2 cellular contexts compared by ENCODE assay signal in the genomic region with DNA sequence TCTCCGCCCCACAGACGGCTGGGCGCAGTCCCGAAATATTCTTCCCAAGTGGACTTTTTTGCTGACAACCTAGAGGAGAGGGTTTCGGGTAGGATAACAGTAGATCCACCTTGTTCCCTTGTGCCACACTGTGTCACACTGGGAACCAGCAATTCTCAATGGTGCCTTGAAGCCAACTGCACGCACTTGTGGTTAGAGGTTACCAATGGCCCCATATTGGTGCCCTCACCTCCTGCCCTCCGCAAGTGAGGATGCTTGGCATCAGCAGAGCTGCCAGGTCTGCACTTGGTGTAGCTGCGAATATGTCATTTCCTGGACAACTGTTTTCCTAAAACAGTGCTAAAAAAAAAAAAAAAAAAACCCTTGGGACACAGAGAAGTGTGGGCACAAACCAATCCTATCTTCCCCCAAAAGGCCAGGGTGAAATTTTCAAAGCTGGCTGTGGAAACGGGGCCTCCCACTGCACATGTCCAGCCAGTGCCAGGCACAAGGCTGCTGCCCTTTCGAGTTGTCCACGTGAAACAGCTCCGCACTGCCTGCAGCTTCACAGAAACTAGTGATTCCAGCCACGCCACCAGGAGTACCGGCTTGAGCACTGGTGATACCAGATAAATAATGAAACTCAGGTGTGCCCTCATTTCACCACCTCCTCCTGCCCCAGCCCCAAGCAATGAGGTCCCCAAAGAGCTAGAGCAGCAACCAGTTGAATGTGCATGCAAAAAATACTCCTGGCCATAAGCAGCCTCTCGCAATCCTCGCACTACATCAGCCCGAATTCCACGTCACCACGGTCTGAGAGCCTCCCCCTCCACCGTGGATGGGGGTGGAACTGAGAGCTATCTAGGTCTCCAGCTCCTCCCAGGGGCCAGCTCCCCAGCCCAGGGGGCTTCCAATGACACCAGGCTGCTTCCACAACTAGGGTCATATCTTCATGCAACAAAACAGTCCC.
TF ChIP-seq lines count a peak whose summit lies in the region.

No MANE protein-coding gene starts in this region.

TF ChIP-seq in GM23338, 12 proteins besides CTCF, POLR2A, EP300 and RAD21 (continues in another document):
- TF ChIP-seq, protein P1, sequence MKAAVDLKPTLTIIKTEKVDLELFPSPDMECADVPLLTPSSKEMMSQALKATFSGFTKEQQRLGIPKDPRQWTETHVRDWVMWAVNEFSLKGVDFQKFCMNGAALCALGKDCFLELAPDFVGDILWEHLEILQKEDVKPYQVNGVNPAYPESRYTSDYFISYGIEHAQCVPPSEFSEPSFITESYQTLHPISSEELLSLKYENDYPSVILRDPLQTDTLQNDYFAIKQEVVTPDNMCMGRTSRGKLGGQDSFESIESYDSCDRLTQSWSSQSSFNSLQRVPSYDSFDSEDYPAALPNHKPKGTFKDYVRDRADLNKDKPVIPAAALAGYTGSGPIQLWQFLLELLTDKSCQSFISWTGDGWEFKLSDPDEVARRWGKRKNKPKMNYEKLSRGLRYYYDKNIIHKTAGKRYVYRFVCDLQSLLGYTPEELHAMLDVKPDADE (IDR thresholded peaks at IDR 0.05) = no peak
- TF ChIP-seq EZH2 (IDR thresholded peaks at IDR 0.05; ENCODE audit: low read depth, unreplicated experiment) (no peak), JUNB (IDR thresholded peaks at IDR 0.05; ENCODE audit: unreplicated experiment) (no peak), POLR2AphosphoS5 (IDR thresholded peaks at IDR 0.05; ENCODE audit: low read depth) (no peak), EZH2phosphoT487 (IDR thresholded peaks at IDR 0.05; ENCODE audit: unreplicated experiment) (no peak), STAT1 (IDR thresholded peaks at IDR 0.05; ENCODE audit: unreplicated experiment) (no peak), ZNF114 (CRISPR knock-in tag; IDR thresholded peaks at IDR 0.05) (no peak), CREB1 (CRISPR knock-in tag; IDR thresholded peaks at IDR 0.05; ENCODE audit: low read depth) (no peak)
- TF ChIP-seq, protein P2, sequence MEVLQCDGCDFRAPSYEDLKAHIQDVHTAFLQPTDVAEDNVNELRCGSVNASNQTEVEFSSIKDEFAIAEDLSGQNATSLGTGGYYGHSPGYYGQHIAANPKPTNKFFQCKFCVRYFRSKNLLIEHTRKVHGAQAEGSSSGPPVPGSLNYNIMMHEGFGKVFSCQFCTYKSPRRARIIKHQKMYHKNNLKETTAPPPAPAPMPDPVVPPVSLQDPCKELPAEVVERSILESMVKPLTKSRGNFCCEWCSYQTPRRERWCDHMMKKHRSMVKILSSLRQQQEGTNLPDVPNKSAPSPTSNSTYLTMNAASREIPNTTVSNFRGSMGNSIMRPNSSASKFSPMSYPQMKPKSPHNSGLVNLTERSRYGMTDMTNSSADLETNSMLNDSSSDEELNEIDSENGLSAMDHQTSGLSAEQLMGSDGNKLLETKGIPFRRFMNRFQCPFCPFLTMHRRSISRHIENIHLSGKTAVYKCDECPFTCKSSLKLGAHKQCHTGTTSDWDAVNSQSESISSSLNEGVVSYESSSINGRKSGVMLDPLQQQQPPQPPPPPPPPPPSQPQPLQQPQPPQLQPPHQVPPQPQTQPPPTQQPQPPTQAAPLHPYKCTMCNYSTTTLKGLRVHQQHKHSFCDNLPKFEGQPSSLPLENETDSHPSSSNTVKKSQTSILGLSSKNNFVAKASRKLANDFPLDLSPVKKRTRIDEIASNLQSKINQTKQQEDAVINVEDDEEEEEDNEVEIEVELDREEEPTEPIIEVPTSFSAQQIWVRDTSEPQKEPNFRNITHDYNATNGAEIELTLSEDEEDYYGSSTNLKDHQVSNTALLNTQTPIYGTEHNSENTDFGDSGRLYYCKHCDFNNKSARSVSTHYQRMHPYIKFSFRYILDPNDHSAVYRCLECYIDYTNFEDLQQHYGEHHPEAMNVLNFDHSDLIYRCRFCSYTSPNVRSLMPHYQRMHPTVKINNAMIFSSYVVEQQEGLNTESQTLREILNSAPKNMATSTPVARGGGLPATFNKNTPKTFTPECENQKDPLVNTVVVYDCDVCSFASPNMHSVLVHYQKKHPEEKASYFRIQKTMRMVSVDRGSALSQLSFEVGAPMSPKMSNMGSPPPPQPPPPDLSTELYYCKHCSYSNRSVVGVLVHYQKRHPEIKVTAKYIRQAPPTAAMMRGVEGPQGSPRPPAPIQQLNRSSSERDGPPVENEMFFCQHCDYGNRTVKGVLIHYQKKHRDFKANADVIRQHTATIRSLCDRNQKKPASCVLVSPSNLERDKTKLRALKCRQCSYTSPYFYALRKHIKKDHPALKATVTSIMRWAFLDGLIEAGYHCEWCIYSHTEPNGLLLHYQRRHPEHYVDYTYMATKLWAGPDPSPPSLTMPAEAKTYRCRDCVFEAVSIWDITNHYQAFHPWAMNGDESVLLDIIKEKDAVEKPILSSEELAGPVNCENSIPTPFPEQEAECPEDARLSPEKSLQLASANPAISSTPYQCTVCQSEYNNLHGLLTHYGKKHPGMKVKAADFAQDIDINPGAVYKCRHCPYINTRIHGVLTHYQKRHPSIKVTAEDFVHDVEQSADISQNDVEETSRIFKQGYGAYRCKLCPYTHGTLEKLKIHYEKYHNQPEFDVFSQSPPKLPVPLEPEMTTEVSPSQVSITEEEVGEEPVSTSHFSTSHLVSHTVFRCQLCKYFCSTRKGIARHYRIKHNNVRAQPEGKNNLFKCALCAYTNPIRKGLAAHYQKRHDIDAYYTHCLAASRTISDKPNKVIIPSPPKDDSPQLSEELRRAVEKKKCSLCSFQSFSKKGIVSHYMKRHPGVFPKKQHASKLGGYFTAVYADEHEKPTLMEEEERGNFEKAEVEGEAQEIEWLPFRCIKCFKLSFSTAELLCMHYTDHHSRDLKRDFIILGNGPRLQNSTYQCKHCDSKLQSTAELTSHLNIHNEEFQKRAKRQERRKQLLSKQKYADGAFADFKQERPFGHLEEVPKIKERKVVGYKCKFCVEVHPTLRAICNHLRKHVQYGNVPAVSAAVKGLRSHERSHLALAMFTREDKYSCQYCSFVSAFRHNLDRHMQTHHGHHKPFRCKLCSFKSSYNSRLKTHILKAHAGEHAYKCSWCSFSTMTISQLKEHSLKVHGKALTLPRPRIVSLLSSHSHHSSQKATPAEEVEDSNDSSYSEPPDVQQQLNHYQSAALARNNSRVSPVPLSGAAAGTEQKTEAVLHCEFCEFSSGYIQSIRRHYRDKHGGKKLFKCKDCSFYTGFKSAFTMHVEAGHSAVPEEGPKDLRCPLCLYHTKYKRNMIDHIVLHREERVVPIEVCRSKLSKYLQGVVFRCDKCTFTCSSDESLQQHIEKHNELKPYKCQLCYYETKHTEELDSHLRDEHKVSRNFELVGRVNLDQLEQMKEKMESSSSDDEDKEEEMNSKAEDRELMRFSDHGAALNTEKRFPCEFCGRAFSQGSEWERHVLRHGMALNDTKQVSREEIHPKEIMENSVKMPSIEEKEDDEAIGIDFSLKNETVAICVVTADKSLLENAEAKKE (CRISPR knock-in tag; IDR thresholded peaks at IDR 0.05) = no peak

TF ChIP-seq in H1, 55 proteins besides CTCF, POLR2A, EP300 and RAD21:
- TF ChIP-seq KDM1A (IDR thresholded peaks at IDR 0.05; ENCODE audit: borderline replicate concordance, low read length) (no peak), POLR2AphosphoS5 (IDR thresholded peaks at IDR 0.05; ENCODE audit: low read depth, low read length) (no peak), BRCA1 (IDR thresholded peaks at IDR 0.05; ENCODE audit: low read depth, low read length) (no peak), RFX5 (IDR thresholded peaks at IDR 0.05; ENCODE audit: borderline replicate concordance, low read depth, low read length) (no peak), TAF1 (IDR thresholded peaks at IDR 0.05; ENCODE audit: low read depth, low read length) (no peak), PHF8 (conservative IDR thresholded peaks at IDR 0.05; ENCODE audit: low read depth, low read length) (no peak), NRF1 (IDR thresholded peaks at IDR 0.05; ENCODE audit: low read depth, low read length) (no peak), SRF (IDR thresholded peaks at IDR 0.05; ENCODE audit: low read depth, low read length) (no peak), BACH1 (IDR thresholded peaks at IDR 0.05; ENCODE audit: low read length) (no peak), CREB1 (IDR thresholded peaks at IDR 0.05) (no peak), MAFK (IDR thresholded peaks at IDR 0.05; ENCODE audit: low read depth, low read length) (no peak), SIX5 (IDR thresholded peaks at IDR 0.05; ENCODE audit: low read depth, low read length) (no peak), SP2 (IDR thresholded peaks at IDR 0.05; ENCODE audit: low read length) (no peak), SP4 (IDR thresholded peaks at IDR 0.05; ENCODE audit: low read length) (no peak)
- TF ChIP-seq, protein P3, sequence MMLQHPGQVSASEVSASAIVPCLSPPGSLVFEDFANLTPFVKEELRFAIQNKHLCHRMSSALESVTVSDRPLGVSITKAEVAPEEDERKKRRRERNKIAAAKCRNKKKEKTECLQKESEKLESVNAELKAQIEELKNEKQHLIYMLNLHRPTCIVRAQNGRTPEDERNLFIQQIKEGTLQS (IDR thresholded peaks at IDR 0.05; ENCODE audit: insufficient read depth, low read depth, low read length) = no peak
- TF ChIP-seq, protein P4, sequence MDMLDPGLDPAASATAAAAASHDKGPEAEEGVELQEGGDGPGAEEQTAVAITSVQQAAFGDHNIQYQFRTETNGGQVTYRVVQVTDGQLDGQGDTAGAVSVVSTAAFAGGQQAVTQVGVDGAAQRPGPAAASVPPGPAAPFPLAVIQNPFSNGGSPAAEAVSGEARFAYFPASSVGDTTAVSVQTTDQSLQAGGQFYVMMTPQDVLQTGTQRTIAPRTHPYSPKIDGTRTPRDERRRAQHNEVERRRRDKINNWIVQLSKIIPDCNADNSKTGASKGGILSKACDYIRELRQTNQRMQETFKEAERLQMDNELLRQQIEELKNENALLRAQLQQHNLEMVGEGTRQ (IDR thresholded peaks at IDR 0.05; ENCODE audit: low read length) = no peak
